Comparison of ENCODE assay signal across 10 cellular contexts in the genomic region with DNA sequence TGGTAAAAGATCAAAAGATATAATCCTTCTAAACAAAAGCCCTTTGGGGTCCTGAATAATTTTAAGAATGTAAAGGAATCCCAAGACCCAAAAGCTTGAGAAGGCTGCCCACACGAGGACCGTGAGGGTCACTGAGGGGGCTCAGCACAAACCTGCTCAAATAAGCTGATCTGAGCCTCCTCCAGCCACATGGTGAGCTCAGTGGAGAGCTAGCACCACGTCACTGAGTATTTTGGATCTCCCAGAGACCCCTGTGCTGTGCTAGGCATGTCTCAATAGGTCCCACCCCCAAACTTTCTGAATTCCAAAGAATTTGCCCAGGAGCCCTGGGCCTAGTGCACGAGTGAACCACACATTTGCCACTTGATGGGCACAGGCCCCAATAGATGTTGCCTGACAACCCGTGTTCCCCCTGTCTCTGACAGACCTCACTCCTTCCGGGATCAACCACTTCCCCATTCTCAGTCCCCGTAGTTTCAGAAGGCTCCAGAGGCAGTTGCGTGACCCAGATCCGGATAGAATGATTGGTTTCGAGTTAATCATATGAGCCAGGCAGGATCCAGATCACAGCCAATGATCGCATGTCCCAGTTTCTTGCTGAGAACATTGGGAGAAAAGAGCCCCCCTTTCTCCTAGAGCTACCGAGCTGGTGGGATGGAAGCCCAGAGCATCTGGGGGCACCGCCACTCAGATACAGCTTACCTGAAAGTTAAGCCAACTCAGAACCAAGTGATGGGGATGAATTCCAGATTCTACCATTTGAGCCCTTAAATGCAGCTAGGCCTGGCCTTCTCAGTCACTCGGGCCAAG.
DNase-seq lines count a peak whose midpoint lies in the region.
"Had no signal": no experiment of that assay in that cellular context is flagged by ENCODE, and none has a peak within 500 bp of the region (broad histone marks: within the 10 kb centered on the region; RNA-seq: fewer than 3 reads in every experiment).

No MANE protein-coding gene starts in this region.

- DNase-seq in activated effector memory CD4-positive, alpha-beta T cell treated with anti-CD3 and anti-CD28 coated beads, Interleukin-2, amount 50 U/mL, for 16 hours = peak; percentile 31
- DNase-seq in activated effector memory CD4-positive, alpha-beta T cell treated with Interleukin-2 at 50 U/mL for 16 hours = no peak
- DNase-seq in NOMO-1 treated with dmso at 0.1 percent for 144 hours (lab: John Stamatoyannopoulos, UW; ENCODE audit: unreplicated experiment) (peak; percentile 86), hepatic stellate cell (ENCODE audit: low spot score) (peak; percentile 2), ureter (ENCODE audit: low spot score) (peak; percentile 28), NCI-H748 treated with DMSO at 0.1 percent for 48 hours (lab: John Stamatoyannopoulos, UW) (no peak), kidney glomerular epithelial cell (lab: John Stamatoyannopoulos, UW) (no peak)
- DNase-seq in activated CD4-positive, alpha-beta T cell treated with anti-CD3 and anti-CD28 coated beads, Interleukin-2, amount 50 U/mL, for 48 hours = no peak
- DNase-seq: activated CD4-positive, CD25-positive, alpha-beta regulatory T cell; NCI-H1105 treated with DMSO at 0.1 percent for 48 hours had no signal

Comparison
In these comparisons a context has a peak if more than half of its experiments do, and no peak if none do; other contexts are left out.
1. DNase-seq: peak in activated effector memory CD4-positive, alpha-beta T cell treated with anti-CD3 and anti-CD28 coated beads, Interleukin-2, amount 50 U/mL, for 16 hours (single experiment), NOMO-1 treated with dmso at 0.1 percent for 144 hours (single experiment), hepatic stellate cell (single experiment) and ureter (single experiment); none in activated effector memory CD4-positive, alpha-beta T cell treated with Interleukin-2 at 50 U/mL for 16 hours (single experiment), NCI-H748 treated with DMSO at 0.1 percent for 48 hours (single experiment), kidney glomerular epithelial cell (single experiment) and activated CD4-positive, alpha-beta T cell treated with anti-CD3 and anti-CD28 coated beads, Interleukin-2, amount 50 U/mL, for 48 hours (0 of 2).